ENCODE assay signal across 18 cellular contexts in genomic region chr3:162391301-162391700, GRCh38.
DNase-seq lines count a peak whose midpoint lies in the region; ATAC-seq, FAIRE-seq and TF ChIP-seq lines count a peak whose summit lies in the region.
"Had no signal": no experiment of that assay in that cellular context is flagged by ENCODE, and none has a peak within 500 bp of the region (broad histone marks: within the 10 kb centered on the region; RNA-seq: fewer than 3 reads in every experiment).

No MANE protein-coding gene starts in this region.

- no peaks in the 10 kb centered on the region for H3K4me1 ChIP-seq in tibial nerve
- H3K4me1 ChIP-seq: Caco-2, right lobe of liver had no signal

- H3K27ac ChIP-seq in brain microvascular endothelial cell, result peak overlapping the region; percentile 87
- H3K27ac ChIP-seq in tibial nerve, result no peak overlapping the region
- H3K27ac ChIP-seq: right lobe of liver had no signal

- WGBS in tibial nerve, 2 donors, result 51 to 63% methylated on average over 2 of the region's 2 CpGs

- no peaks in the 10 kb centered on the region for H3K36me3 ChIP-seq in brain microvascular endothelial cell (replicated peaks)
- H3K36me3 ChIP-seq in tibial nerve, result no peaks in the 10 kb centered on the region
- H3K36me3 ChIP-seq: right lobe of liver had no signal

- H3K9me3 ChIP-seq in tibial nerve, result no peaks in the 10 kb centered on the region
- H3K9me3 ChIP-seq: Caco-2, right lobe of liver had no signal

- no peak for TF ChIP-seq EP300 in tibial nerve (IDR thresholded peaks at IDR 0.05)

- CTCF ChIA-PET in AG04449 (lab: Yijun Ruan, JAX), result no interaction called here

- in situ Hi-C loops in brain microvascular endothelial cell (cut with HindIII; ENCODE audit: low pct_ligation_motif_present, low sequenced_read_pairs), result no loop called here
- in situ Hi-C loops in GM13976 (cut with MboI; ENCODE audit: low sequenced_read_pairs, unreplicated experiment), result no loop called here

- TF ChIP-seq POLR2A in tibial nerve (IDR thresholded peaks at IDR 0.05), result no peak

- TF ChIP-seq CTCF in AG04449 (IDR thresholded peaks at IDR 0.05; ENCODE audit: insufficient read depth, low read length, missing control alignments) (no peak), brain microvascular endothelial cell (IDR thresholded peaks at IDR 0.05; ENCODE audit: low read depth, low read length, missing control alignments) (no peak), GM13976 (IDR thresholded peaks at IDR 0.05; ENCODE audit: borderline replicate concordance, control extremely low read depth, extremely low read depth, insufficient read depth, missing control alignments) (no peak), tibial nerve (IDR thresholded peaks at IDR 0.05) (no peak)

- POLR2A ChIA-PET in AG04449 (lab: Yijun Ruan, JAX), result no interaction called here

- peak; percentile 4 for DNase-seq in AG04449 (ENCODE audit: low read depth, low spot score)
- DNase-seq in HTR-8/SVneo (ENCODE audit: insufficient read length, low spot score), result peak; percentile 5
- DNase-seq in brain microvascular endothelial cell, result peak; percentile 53
- DNase-seq in hepatic stellate cell (ENCODE audit: low spot score), result peak; percentile 7
- DNase-seq in GM13976 (ENCODE audit: low spot score), result no peak
- no peak for DNase-seq in tibial nerve (ENCODE audit: low spot score in 2 of 2)
- no peak for DNase-seq in stimulated activated CD4-positive, alpha-beta T cell treated with anti-CD3 and anti-CD28 coated beads, Interleukin-15, amount 100 ng/mL, for 24 hours
- DNase-seq: activated naive CD4-positive, alpha-beta T cell treated with anti-CD3 and anti-CD28 coated beads, Interleukin-2, amount 10 ng/mL, durations not matched to agents 7 days and 5 days; Caco-2; GOT3; KBM-7; NCI-H1417 treated with DMSO at 0.1 percent for 48 hours; NCI-H446 treated with DMSO at 0.1 percent for 48 hours; OCI-M1; right lobe of liver; stimulated activated naive CD8-positive, alpha-beta T cell treated with anti-CD3 and anti-CD28 coated beads, Interleukin-15, Interleukin-2, amounts not matched to agents 100 U/mL and 50 U/mL, for 24 hours had no signal

- no peaks in the 10 kb centered on the region for H3K27me3 ChIP-seq in brain microvascular endothelial cell (replicated peaks)
- H3K27me3 ChIP-seq in tibial nerve, result no peaks in the 10 kb centered on the region
- H3K27me3 ChIP-seq: right lobe of liver had no signal

- no peak for ATAC-seq in HG03139 (IDR thresholded peaks at IDR 0.05; ENCODE audit: unreplicated experiment)
- ATAC-seq: activated CD4-positive, CD25-positive, alpha-beta regulatory T cell treated with anti-CD3 and anti-CD28 coated beads, Interleukin-2, amount 50 U/mL, for 24 hours; right lobe of liver; stimulated activated naive CD8-positive, alpha-beta T cell treated with anti-CD3 and anti-CD28 coated beads, Interleukin-15, Interleukin-2, amounts not matched to agents 100 U/mL and 50 U/mL, for 24 hours had no signal

- no peak for FAIRE-seq in HTR-8/SVneo (lab: Jason Lieb, UNC)

- H3K4me3 ChIP-seq in AG04449 (ENCODE audit: low read depth, low read length) (no peak overlapping the region), brain microvascular endothelial cell (ENCODE audit: low read depth, low read length) (no peak overlapping the region), tibial nerve (no peak overlapping the region)
- H3K4me3 ChIP-seq: right lobe of liver had no signal

Comparison
In these comparisons a context has a peak if more than half of its experiments do, and no peak if none do; other contexts are left out.
1. DNase-seq: peak in AG04449 (single experiment), HTR-8/SVneo (single experiment), brain microvascular endothelial cell (single experiment) and hepatic stellate cell (single experiment); none in GM13976 (single experiment), tibial nerve (0 of 2) and stimulated activated CD4-positive, alpha-beta T cell treated with anti-CD3 and anti-CD28 coated beads, Interleukin-15, amount 100 ng/mL, for 24 hours (single experiment).